ENCODE assay signal across 22 cellular contexts in the genomic region with DNA sequence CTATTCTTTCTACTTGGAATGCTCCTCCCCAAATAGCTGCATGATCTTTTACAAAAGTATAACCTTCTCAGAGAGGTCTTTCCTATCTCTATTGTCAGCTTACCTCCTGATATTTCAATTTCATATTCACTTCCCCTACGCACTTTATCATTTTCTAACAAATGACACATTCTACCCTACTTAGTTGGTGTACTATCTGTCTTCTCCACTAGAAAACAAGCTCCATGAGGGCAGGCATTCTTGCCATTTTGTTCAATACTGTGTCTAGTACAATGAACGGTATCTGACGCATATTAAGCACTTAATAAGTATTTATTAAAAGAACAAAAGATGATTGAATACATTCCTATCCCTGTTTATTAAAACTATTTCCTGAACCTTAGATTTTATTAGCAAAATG.
DNase-seq lines count a peak whose midpoint lies in the region; ATAC-seq and TF ChIP-seq lines count a peak whose summit lies in the region.
"Had no signal": no experiment of that assay in that cellular context is flagged by ENCODE, and none has a peak within 500 bp of the region (broad histone marks: within the 10 kb centered on the region; RNA-seq: fewer than 3 reads in every experiment).

No MANE protein-coding gene starts in this region.

- intact Hi-C loops in activated CD8-positive, alpha-beta T cell treated with anti-CD3 and anti-CD28 coated beads for 36 hours (cut with micrococcal nuclease): loop anchor here (5.0 kb wide), 1 partner anchor 48 kb away; no protein-coding TSS in a partner anchor

- CTCF ChIA-PET in activated CD8-positive, alpha-beta T cell treated with anti-CD3 and anti-CD28 coated beads for 36 hours (lab: Charles Lee): interaction anchor here (0.9 to 1.2 kb wide), 2 partner anchors 144 to 172 kb away, joined by 3 to 4 read pairs; no protein-coding TSS in a partner anchor
- CTCF ChIA-PET in activated CD8-positive, alpha-beta T cell treated with anti-CD3 and anti-CD28 coated beads, Interleukin-2, amount 10 ng/mL, durations not matched to agents 7 days and 5 days (lab: Charles Lee): no interaction called here

- ATAC-seq in activated CD8-positive, alpha-beta T cell treated with anti-CD3 and anti-CD28 coated beads for 36 hours: no peak
- no peak for ATAC-seq in activated CD8-positive, alpha-beta T cell treated with anti-CD3 and anti-CD28 coated beads, Interleukin-2, amount 10 ng/mL, durations not matched to agents 7 days and 5 days
- ATAC-seq in activated naive CD8-positive, alpha-beta T cell treated with anti-CD3 and anti-CD28 coated beads, Interleukin-2, amount 50 U/mL, for 24 hours: no peak
- ATAC-seq in stimulated activated effector memory CD8-positive, alpha-beta T cell treated with anti-CD3 and anti-CD28 coated beads, Interleukin-12 subunit alpha, Interleukin-12 subunit beta, amount 100 ng/mL, for 72 hours: no peak
- ATAC-seq in HG02870 (IDR thresholded peaks at IDR 0.05; ENCODE audit: unreplicated experiment): no peak
- ATAC-seq: Panc1 had no signal

- peaks cover 24% of the 10 kb centered on the region for H3K36me3 Mint-ChIP-seq in activated CD8-positive, alpha-beta T cell treated with anti-CD3 and anti-CD28 coated beads for 36 hours (ENCODE audit: low read depth)
- peaks cover 21% of the 10 kb centered on the region for H3K36me3 Mint-ChIP-seq in activated CD8-positive, alpha-beta T cell treated with anti-CD3 and anti-CD28 coated beads, Interleukin-2, amount 10 ng/mL, durations not matched to agents 7 days and 5 days (ENCODE audit: low read depth)
- peaks cover 22% of the 10 kb centered on the region for H3K36me3 Mint-ChIP-seq in activated naive CD8-positive, alpha-beta T cell treated with anti-CD3 and anti-CD28 coated beads, Interleukin-2, amount 50 U/mL, for 24 hours (ENCODE audit: low read depth)
- H3K36me3 Mint-ChIP-seq in stimulated activated effector memory CD8-positive, alpha-beta T cell treated with anti-CD3 and anti-CD28 coated beads, Interleukin-12 subunit alpha, Interleukin-12 subunit beta, amount 100 ng/mL, for 72 hours: peaks cover 11% of the 10 kb centered on the region

- no peak overlapping the region for H3K4me3 Mint-ChIP-seq in activated CD8-positive, alpha-beta T cell treated with anti-CD3 and anti-CD28 coated beads for 36 hours
- H3K4me3 Mint-ChIP-seq in activated CD8-positive, alpha-beta T cell treated with anti-CD3 and anti-CD28 coated beads, Interleukin-2, amount 10 ng/mL, durations not matched to agents 7 days and 5 days: no peak overlapping the region
- H3K4me3 Mint-ChIP-seq in activated naive CD8-positive, alpha-beta T cell treated with anti-CD3 and anti-CD28 coated beads, Interleukin-2, amount 50 U/mL, for 24 hours: no peak overlapping the region
- no peak overlapping the region for H3K4me3 Mint-ChIP-seq in stimulated activated effector memory CD8-positive, alpha-beta T cell treated with anti-CD3 and anti-CD28 coated beads, Interleukin-12 subunit alpha, Interleukin-12 subunit beta, amount 100 ng/mL, for 72 hours
- H3K4me3 Mint-ChIP-seq: brain, HFFc6 had no signal

- peaks cover 8% of the 10 kb centered on the region for H3K9me3 Mint-ChIP-seq in activated CD8-positive, alpha-beta T cell treated with anti-CD3 and anti-CD28 coated beads for 36 hours
- H3K9me3 Mint-ChIP-seq in activated CD8-positive, alpha-beta T cell treated with anti-CD3 and anti-CD28 coated beads, Interleukin-2, amount 10 ng/mL, durations not matched to agents 7 days and 5 days (ENCODE audit: insufficient read depth): peaks cover 5% of the 10 kb centered on the region
- H3K9me3 Mint-ChIP-seq in activated naive CD8-positive, alpha-beta T cell treated with anti-CD3 and anti-CD28 coated beads, Interleukin-2, amount 50 U/mL, for 24 hours: peaks cover 7% of the 10 kb centered on the region
- no peaks in the 10 kb centered on the region for H3K9me3 Mint-ChIP-seq in stimulated activated effector memory CD8-positive, alpha-beta T cell treated with anti-CD3 and anti-CD28 coated beads, Interleukin-12 subunit alpha, Interleukin-12 subunit beta, amount 100 ng/mL, for 72 hours
- H3K9me3 Mint-ChIP-seq: brain, HFFc6 had no signal

- no peak for DNase-seq in activated CD8-positive, alpha-beta T cell treated with anti-CD3 and anti-CD28 coated beads for 36 hours
- no peak for DNase-seq in activated CD8-positive, alpha-beta T cell treated with anti-CD3 and anti-CD28 coated beads, Interleukin-2, amount 10 ng/mL, durations not matched to agents 7 days and 5 days
- peak; percentile 24 for DNase-seq in CMK (ENCODE audit: low read depth)
- no peak for DNase-seq in activated naive CD8-positive, alpha-beta T cell treated with anti-CD3 and anti-CD28 coated beads, Interleukin-2, amount 50 U/mL, for 24 hours
- DNase-seq in stimulated activated effector memory CD8-positive, alpha-beta T cell treated with anti-CD3 and anti-CD28 coated beads, Interleukin-12 subunit alpha, Interleukin-12 subunit beta, amount 100 ng/mL, for 72 hours (ENCODE audit: low spot score in 2 of 2): no peak
- DNase-seq in H4 (ENCODE audit: low spot score): no peak
- DNase-seq: ACHN; activated CD8-positive, alpha-beta memory T cell treated with anti-CD3 and anti-CD28 coated beads, Interleukin-2, amount 50 U/mL, for 48 hours; activated gamma-delta T cell; adrenal gland; HFFc6; islet precursor cell; Karpas-422; left ventricle myocardium inferior; NCI-H1417 treated with DMSO at 0.1 percent for 48 hours; NCI-H2081; NCI-H226; NCI-H69; SHP77 treated with DMSO at 0.1 percent for 48 hours had no signal

- TF ChIP-seq CTCF in activated CD8-positive, alpha-beta T cell treated with anti-CD3 and anti-CD28 coated beads for 36 hours (IDR thresholded peaks at IDR 0.05): no peak

- peaks cover 43% of the 10 kb centered on the region for H3K4me1 Mint-ChIP-seq in activated CD8-positive, alpha-beta T cell treated with anti-CD3 and anti-CD28 coated beads for 36 hours (ENCODE audit: low read depth)
- H3K4me1 Mint-ChIP-seq in activated CD8-positive, alpha-beta T cell treated with anti-CD3 and anti-CD28 coated beads, Interleukin-2, amount 10 ng/mL, durations not matched to agents 7 days and 5 days (ENCODE audit: low read depth): peaks cover 38% of the 10 kb centered on the region
- H3K4me1 Mint-ChIP-seq in activated naive CD8-positive, alpha-beta T cell treated with anti-CD3 and anti-CD28 coated beads, Interleukin-2, amount 50 U/mL, for 24 hours: peaks cover 46% of the 10 kb centered on the region
- peaks cover 52% of the 10 kb centered on the region for H3K4me1 Mint-ChIP-seq in stimulated activated effector memory CD8-positive, alpha-beta T cell treated with anti-CD3 and anti-CD28 coated beads, Interleukin-12 subunit alpha, Interleukin-12 subunit beta, amount 100 ng/mL, for 72 hours

- POLR2A ChIA-PET in activated CD8-positive, alpha-beta T cell treated with anti-CD3 and anti-CD28 coated beads for 36 hours (lab: Charles Lee): interaction anchor here (0.6 to 0.7 kb wide), 3 partner anchors 36 to 215 kb away, joined by 3 read pairs; no protein-coding TSS in a partner anchor
- POLR2A ChIA-PET in activated CD8-positive, alpha-beta T cell treated with anti-CD3 and anti-CD28 coated beads, Interleukin-2, amount 10 ng/mL, durations not matched to agents 7 days and 5 days (lab: Charles Lee): interaction anchor here (1.0 kb wide), 1 partner anchor 14 kb away, joined by 3 read pairs; no protein-coding TSS in a partner anchor

- H3K27ac Mint-ChIP-seq in activated CD8-positive, alpha-beta T cell treated with anti-CD3 and anti-CD28 coated beads for 36 hours: peak overlapping the region; percentile 23
- H3K27ac Mint-ChIP-seq in activated CD8-positive, alpha-beta T cell treated with anti-CD3 and anti-CD28 coated beads, Interleukin-2, amount 10 ng/mL, durations not matched to agents 7 days and 5 days: no peak overlapping the region
- H3K27ac Mint-ChIP-seq in activated naive CD8-positive, alpha-beta T cell treated with anti-CD3 and anti-CD28 coated beads, Interleukin-2, amount 50 U/mL, for 24 hours: peak overlapping the region; percentile 6
- H3K27ac Mint-ChIP-seq in stimulated activated effector memory CD8-positive, alpha-beta T cell treated with anti-CD3 and anti-CD28 coated beads, Interleukin-12 subunit alpha, Interleukin-12 subunit beta, amount 100 ng/mL, for 72 hours: peak overlapping the region; percentile 32
- H3K27ac Mint-ChIP-seq: brain, HFFc6 had no signal

- no peaks in the 10 kb centered on the region for H3K27me3 Mint-ChIP-seq in activated CD8-positive, alpha-beta T cell treated with anti-CD3 and anti-CD28 coated beads for 36 hours
- no peaks in the 10 kb centered on the region for H3K27me3 Mint-ChIP-seq in activated CD8-positive, alpha-beta T cell treated with anti-CD3 and anti-CD28 coated beads, Interleukin-2, amount 10 ng/mL, durations not matched to agents 7 days and 5 days (ENCODE audit: low read depth)
- no peaks in the 10 kb centered on the region for H3K27me3 Mint-ChIP-seq in activated naive CD8-positive, alpha-beta T cell treated with anti-CD3 and anti-CD28 coated beads, Interleukin-2, amount 50 U/mL, for 24 hours
- H3K27me3 Mint-ChIP-seq: brain had no signal
